ENCODE assay signal across 19 cellular contexts in genomic region chr2:201833796-201834195, GRCh38. TPM values are rescaled to one million over a fixed set of nuclear protein-coding genes. Genes with fewer than 3 reads are reported as not detected.
A peak's percentile ranks its signal among the peaks of the same experiment; 100 is the strongest.
DNase-seq lines count a peak whose midpoint lies in the region; ATAC-seq, FAIRE-seq and TF ChIP-seq lines count a peak whose summit lies in the region.
"Had no signal": no experiment of that assay in that cellular context is flagged by ENCODE, and none has a peak within 500 bp of the region (broad histone marks: within the 10 kb centered on the region; RNA-seq: fewer than 3 reads in every experiment).

No MANE protein-coding gene starts in this region.

- H3K9me3 ChIP-seq in astrocyte (ENCODE audit: insufficient read depth, low read depth, low read length) (no peaks in the 10 kb centered on the region), right atrium auricular region (no peaks in the 10 kb centered on the region)
- H3K9me3 ChIP-seq: HAP-1 had no signal

- no peak overlapping the region for H3K9ac ChIP-seq in astrocyte (ENCODE audit: low read length)

- H3K4me3 Mint-ChIP-seq in astrocyte (ENCODE audit: unreplicated experiment) = no peak overlapping the region
- no peak overlapping the region for H3K4me3 Mint-ChIP-seq in neural crest cell
- H3K4me3 Mint-ChIP-seq: CD4-positive, alpha-beta T cell had no signal

- peaks cover 20% of the 10 kb centered on the region for H3K4me1 ChIP-seq in astrocyte (ENCODE audit: insufficient read depth, low read length)
- H3K4me1 ChIP-seq in right atrium auricular region = no peaks in the 10 kb centered on the region
- H3K4me1 ChIP-seq: HAP-1 had no signal

- H3K27me3 Mint-ChIP-seq in astrocyte (ENCODE audit: low read depth, unreplicated experiment) = no peaks in the 10 kb centered on the region
- no peaks in the 10 kb centered on the region for H3K27me3 Mint-ChIP-seq in neural crest cell (ENCODE audit: low read depth)

- H3K27ac Mint-ChIP-seq in astrocyte (ENCODE audit: unreplicated experiment) = peak overlapping the region; percentile 75
- peak overlapping the region; percentile 94 for H3K27ac Mint-ChIP-seq in neural crest cell (ENCODE audit: unreplicated experiment)
- H3K27ac Mint-ChIP-seq: CD4-positive, alpha-beta T cell had no signal

- ATAC-seq in HG03097 (IDR thresholded peaks at IDR 0.05; ENCODE audit: low FRiP score, unreplicated experiment) = no peak

- peak; percentile 61 for DNase-seq in HT1080 (ENCODE audit: low read depth)
- peak; percentile 43 for DNase-seq in astrocyte (ENCODE audit: low read depth)
- DNase-seq in neural crest cell (ENCODE audit: low read depth, low spot score) = no peak
- peak; percentile 59 for DNase-seq in urothelium cell line (ENCODE audit: low spot score)
- DNase-seq in right atrium auricular region (ENCODE audit: low spot score) = no peak
- DNase-seq in SHP77 treated with DMSO at 0.1 percent for 48 hours (lab: John Stamatoyannopoulos, UW) = no peak
- DNase-seq: ACHN; Calu3; CD4-positive, alpha-beta T cell; DMS53; MV-4-11; NCI-H1417 treated with DMSO at 0.1 percent for 48 hours; NCI-H2029 treated with DMSO at 0.1 percent for 48 hours; NCI-H510A; NCI-H774 had no signal

- H3K36me3 ChIP-seq in astrocyte (ENCODE audit: insufficient read depth, low read length) (no peaks in the 10 kb centered on the region), right atrium auricular region (no peaks in the 10 kb centered on the region)
- H3K36me3 ChIP-seq: HAP-1 had no signal

- H3K4me3 ChIP-seq in astrocyte (ENCODE audit: insufficient read depth, low read depth, low read length) = no peak overlapping the region
- H3K4me3 ChIP-seq in right atrium auricular region = no peak overlapping the region
- H3K4me3 ChIP-seq: HAP-1, SK-N-MC had no signal

- TF ChIP-seq CTCF in astrocyte (IDR thresholded peaks at IDR 0.05; ENCODE audit: insufficient read depth, low read depth, low read length) (no peak), neural crest cell (conservative IDR thresholded peaks at IDR 0.05) (no peak), right atrium auricular region (IDR thresholded peaks at IDR 0.05) (no peak)

- no peaks in the 10 kb centered on the region for H4K20me1 ChIP-seq in astrocyte (ENCODE audit: insufficient read depth, low read length)

- H3K4me1 Mint-ChIP-seq in astrocyte (ENCODE audit: low read depth, unreplicated experiment) = peaks cover 46% of the 10 kb centered on the region
- peaks cover 13% of the 10 kb centered on the region for H3K4me1 Mint-ChIP-seq in neural crest cell

- no peaks in the 10 kb centered on the region for H3K79me2 ChIP-seq in astrocyte (ENCODE audit: insufficient read depth, low read length)

- H3K27me3 ChIP-seq in astrocyte (ENCODE audit: insufficient read depth, low read length) = no peaks in the 10 kb centered on the region
- H3K27me3 ChIP-seq in right atrium auricular region = no peaks in the 10 kb centered on the region

- H3K4me2 ChIP-seq in astrocyte (ENCODE audit: low read length) = no peak overlapping the region

- H3K27ac ChIP-seq in astrocyte (ENCODE audit: low read depth, low read length) (no peak overlapping the region), right atrium auricular region (no peak overlapping the region)
- H3K27ac ChIP-seq: HL-60, SK-N-MC had no signal

- FAIRE-seq in astrocyte (lab: Jason Lieb, UNC) (no peak), urothelium cell line (lab: Jason Lieb, UNC) (peak; percentile 52)

- peak overlapping the region; percentile 0 for H2AFZ ChIP-seq in astrocyte (ENCODE audit: low read depth, low read length)

- H3K36me3 Mint-ChIP-seq in astrocyte (ENCODE audit: low read depth, unreplicated experiment) (peaks cover 4% of the 10 kb centered on the region), neural crest cell (ENCODE audit: low read depth) (no peaks in the 10 kb centered on the region)

- no peaks in the 10 kb centered on the region for H3K9me3 Mint-ChIP-seq in astrocyte (ENCODE audit: unreplicated experiment)
- no peaks in the 10 kb centered on the region for H3K9me3 Mint-ChIP-seq in neural crest cell
- H3K9me3 Mint-ChIP-seq: CD4-positive, alpha-beta T cell had no signal

RNA-seq across cellular contexts. Expression of gene CDK15, which starts 27.5 kb away (rescaled TPM):
- 0.72 TPM in 1 of 2 replicates, not detected in the other for total RNA-seq in HT1080 (2014; rRNA removed; shearing (Covaris generic))
- 1.2 and 1.9 TPM in 2 replicates for polyA plus RNA-seq in HT1080 (2015; cell fraction: cytosol; rRNA removed)
- 1.7 and 2.0 TPM in 2 replicates for polyA plus RNA-seq in HT1080 (2015; cell fraction: nucleus; rRNA removed)
- total RNA-seq in astrocyte (6.6 and 9.3 TPM in 2 replicates), neural crest cell (not detected in 2 replicates), right atrium auricular region (not detected)
- total RNA-seq: Calu3; CD4-positive, alpha-beta T cell had no signal

RNA-seq across cellular contexts. Expression of gene ALS2, which starts 53.1 kb away (rescaled TPM):
- total RNA-seq in HT1080 (2014; rRNA removed; shearing (Covaris generic)) = 11.7 and 15.8 TPM in 2 replicates
- 13.4 and 15.1 TPM in 2 replicates for polyA plus RNA-seq in HT1080 (2015; cell fraction: cytosol; rRNA removed)
- polyA plus RNA-seq in HT1080 (2015; cell fraction: nucleus; rRNA removed) = 21.9 and 24.6 TPM in 2 replicates
- 48.9 and 54.0 TPM in 2 replicates for total RNA-seq in astrocyte
- 36.1 and 37.0 TPM in 2 replicates for total RNA-seq in neural crest cell
- 10 to 100 TPM; 31.0 to 31.8 TPM for total RNA-seq in right atrium auricular region

Comparison
In these comparisons a context has a peak if more than half of its experiments do, and no peak if none do; other contexts are left out.
1. DNase-seq: peak in HT1080 (single experiment), astrocyte (single experiment) and urothelium cell line (single experiment); none in neural crest cell (single experiment), right atrium auricular region (single experiment) and SHP77 treated with DMSO at 0.1 percent for 48 hours (single experiment).